In the genomic region with DNA sequence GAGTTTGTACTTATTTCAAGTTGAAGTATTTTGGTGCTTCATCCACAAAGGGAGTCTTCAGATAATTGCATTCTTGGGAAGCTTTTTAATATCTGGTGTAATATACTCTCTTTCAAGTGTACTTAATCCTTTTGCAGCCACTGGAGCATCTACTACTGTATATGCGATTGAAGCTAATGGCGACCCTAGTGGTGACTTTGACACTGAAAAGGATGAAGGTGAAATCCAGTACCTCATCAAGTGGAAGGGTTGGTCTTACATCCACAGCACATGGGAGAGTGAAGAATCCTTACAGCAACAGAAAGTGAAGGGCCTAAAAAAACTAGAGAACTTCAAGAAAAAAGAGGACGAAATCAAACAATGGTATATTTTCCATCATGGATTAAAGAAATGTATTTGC, we compare ENCODE assay signal across 17 cellular contexts. TPM values are rescaled to one million over a fixed set of nuclear protein-coding genes. Genes with fewer than 3 reads are reported as not detected.
DNase-seq lines count a peak whose midpoint lies in the region; ATAC-seq and TF ChIP-seq lines count a peak whose summit lies in the region.
"Had no signal": no experiment of that assay in that cellular context is flagged by ENCODE, and none has a peak within 500 bp of the region (broad histone marks: within the 10 kb centered on the region; RNA-seq: fewer than 3 reads in every experiment).

No MANE protein-coding gene starts in this region.

- POLR2A ChIA-PET in OCI-LY7 (lab: Charles Lee): interaction anchor here (1.0 to 1.5 kb wide), 4 partner anchors 9 to 152 kb away, joined by 3 to 4 read pairs (median 4); no protein-coding TSS in a partner anchor

- H3K4me3 ChIP-seq in OCI-LY7 (ENCODE audit: low read depth, low read length, poor library complexity, severe bottlenecking) (no peak overlapping the region), endodermal cell (ENCODE audit: low read length) (no peak overlapping the region)
- H3K4me3 ChIP-seq: thoracic aorta had no signal

- no peak overlapping the region for H3K4me2 ChIP-seq in OCI-LY7 (ENCODE audit: low read length)

- H3K27me3 ChIP-seq in endodermal cell (ENCODE audit: control insufficient read depth, insufficient read depth, low read length, poor library complexity, severe bottlenecking): no peaks in the 10 kb centered on the region

- peak overlapping the region; percentile 72 for H3K27ac Mint-ChIP-seq in activated naive CD8-positive, alpha-beta T cell
- no peak overlapping the region for H3K27ac Mint-ChIP-seq in activated naive CD8-positive, alpha-beta T cell treated with anti-CD3 and anti-CD28 coated beads, Interleukin-2, amount 50 U/mL, for 24 hours
- no peak overlapping the region for H3K27ac Mint-ChIP-seq in endodermal cell
- H3K27ac Mint-ChIP-seq in stimulated activated effector memory CD8-positive, alpha-beta T cell treated with anti-CD3 and anti-CD28 coated beads, Interleukin-12 subunit alpha, Interleukin-12 subunit beta, amount 100 ng/mL, for 72 hours: peak overlapping the region; percentile 14
- H3K27ac Mint-ChIP-seq: activated CD4-positive, alpha-beta T cell treated with anti-CD3 and anti-CD28 coated beads, Interleukin-2, amount 10 ng/mL, durations not matched to agents 7 days and 5 days had no signal

- intact Hi-C loops in OCI-LY7 (cut with micrococcal nuclease; ENCODE audit: unreplicated experiment): loop anchor here (5.0 kb wide), 1 partner anchor 35 kb away; no protein-coding TSS in a partner anchor

- CTCF ChIA-PET in OCI-LY7 (lab: Charles Lee; ENCODE audit: unreplicated experiment): no interaction called here

- H3K4me1 Mint-ChIP-seq in activated naive CD8-positive, alpha-beta T cell (ENCODE audit: low read depth): peaks cover 24% of the 10 kb centered on the region
- peaks cover 8% of the 10 kb centered on the region for H3K4me1 Mint-ChIP-seq in activated naive CD8-positive, alpha-beta T cell treated with anti-CD3 and anti-CD28 coated beads, Interleukin-2, amount 50 U/mL, for 24 hours
- peaks cover 2% of the 10 kb centered on the region for H3K4me1 Mint-ChIP-seq in endodermal cell
- H3K4me1 Mint-ChIP-seq in stimulated activated effector memory CD8-positive, alpha-beta T cell treated with anti-CD3 and anti-CD28 coated beads, Interleukin-12 subunit alpha, Interleukin-12 subunit beta, amount 100 ng/mL, for 72 hours: peaks cover 24% of the 10 kb centered on the region

- H3K27ac ChIP-seq in OCI-LY7 (ENCODE audit: low read depth, low read length, poor library complexity, severe bottlenecking) (no peak overlapping the region), endodermal cell (ENCODE audit: low read depth, low read length) (no peak overlapping the region)
- H3K27ac ChIP-seq: RWPE1, thoracic aorta had no signal

- H3K4me1 ChIP-seq in OCI-LY7 (ENCODE audit: insufficient read depth, low read length, poor library complexity, severe bottlenecking): no peaks in the 10 kb centered on the region
- no peaks in the 10 kb centered on the region for H3K4me1 ChIP-seq in endodermal cell (ENCODE audit: control insufficient read depth, insufficient read depth, low read length)

- H3K27me3 Mint-ChIP-seq in activated naive CD8-positive, alpha-beta T cell: no peaks in the 10 kb centered on the region
- no peaks in the 10 kb centered on the region for H3K27me3 Mint-ChIP-seq in activated naive CD8-positive, alpha-beta T cell treated with anti-CD3 and anti-CD28 coated beads, Interleukin-2, amount 50 U/mL, for 24 hours
- H3K27me3 Mint-ChIP-seq in endodermal cell (ENCODE audit: insufficient read depth): no peaks in the 10 kb centered on the region
- H3K27me3 Mint-ChIP-seq: activated CD4-positive, alpha-beta T cell treated with anti-CD3 and anti-CD28 coated beads, Interleukin-2, amount 10 ng/mL, durations not matched to agents 7 days and 5 days had no signal

- H3K36me3 Mint-ChIP-seq in activated naive CD8-positive, alpha-beta T cell: peaks cover 45% of the 10 kb centered on the region
- peaks cover 87% of the 10 kb centered on the region for H3K36me3 Mint-ChIP-seq in activated naive CD8-positive, alpha-beta T cell treated with anti-CD3 and anti-CD28 coated beads, Interleukin-2, amount 50 U/mL, for 24 hours (ENCODE audit: low read depth)
- peaks cover 87% of the 10 kb centered on the region for H3K36me3 Mint-ChIP-seq in endodermal cell (ENCODE audit: low read depth)
- no peaks in the 10 kb centered on the region for H3K36me3 Mint-ChIP-seq in stimulated activated effector memory CD8-positive, alpha-beta T cell treated with anti-CD3 and anti-CD28 coated beads, Interleukin-12 subunit alpha, Interleukin-12 subunit beta, amount 100 ng/mL, for 72 hours

- TF ChIP-seq CTCF in OCI-LY7 (conservative IDR thresholded peaks at IDR 0.05; ENCODE audit: low read length) (0 out of 2 replicates have a peak, but pooled peaks have one; percentile 17), endodermal cell (conservative IDR thresholded peaks at IDR 0.05) (peak; percentile 51)

- H4K20me1 ChIP-seq in OCI-LY7 (ENCODE audit: insufficient read depth, low read length): no peaks in the 10 kb centered on the region

- no peak overlapping the region for H2AFZ ChIP-seq in OCI-LY7 (ENCODE audit: low read length)

- H3K9me3 ChIP-seq in OCI-LY7 (ENCODE audit: low read length) (peaks cover 23% of the 10 kb centered on the region), endodermal cell (ENCODE audit: control insufficient read depth, low read length) (peaks cover 54% of the 10 kb centered on the region)

- WGBS in endodermal cell (ENCODE audit: insufficient coverage in 1 of 2, insufficient read length in 1 of 2), 2 experiments: 95 to 100% methylated on average over 1 to 3 of the region's 3 CpGs

- no TSS peak for BruUV-seq in OCI-LY7 (replicated peaks; lab: Mats Ljungman, UMichigan)

- H3K9me2 ChIP-seq in OCI-LY7 (ENCODE audit: insufficient read depth, low read length): no peaks in the 10 kb centered on the region

- peaks cover 10% of the 10 kb centered on the region; the same call in 1 of the 2 replicates for H3K79me2 ChIP-seq in OCI-LY7 (ENCODE audit: insufficient read depth, low read depth, low read length)

- DNase-seq in activated naive CD8-positive, alpha-beta T cell treated with anti-CD3 and anti-CD28 coated beads, Interleukin-2, amount 50 U/mL, for 24 hours: no peak
- DNase-seq in OCI-LY7 (ENCODE audit: low spot score): no peak
- DNase-seq in endodermal cell: no peak
- DNase-seq in stimulated activated effector memory CD8-positive, alpha-beta T cell treated with anti-CD3 and anti-CD28 coated beads, Interleukin-12 subunit alpha, Interleukin-12 subunit beta, amount 100 ng/mL, for 72 hours (ENCODE audit: low spot score in 2 of 2): no peak
- no peak for DNase-seq in UCSD-AML1 (lab: John Stamatoyannopoulos, UW; ENCODE audit: unreplicated experiment)
- DNase-seq in OCI-M1 (lab: John Stamatoyannopoulos, UW): no peak
- DNase-seq: activated CD4-positive, alpha-beta T cell treated with anti-CD3 and anti-CD28 coated beads, Interleukin-2, amount 10 ng/mL, durations not matched to agents 7 days and 5 days; COR-L47; dermis blood vessel endothelial cell; midbrain; NCI-H187; NK-92 treated with Interleukin-12 subunit alpha and Interleukin-12 subunit beta, amount 100 ng/mL, for 24 hours; stimulated activated CD4-positive, alpha-beta T cell treated with anti-CD3 and anti-CD28 coated beads, Interleukin-12 subunit alpha, Interleukin-12 subunit beta, amount 100 ng/mL, for 4 hours had no signal

- ATAC-seq in activated naive CD8-positive, alpha-beta T cell treated with anti-CD3 and anti-CD28 coated beads, Interleukin-2, amount 50 U/mL, for 24 hours: no peak
- no peak for ATAC-seq in stimulated activated effector memory CD8-positive, alpha-beta T cell treated with anti-CD3 and anti-CD28 coated beads, Interleukin-12 subunit alpha, Interleukin-12 subunit beta, amount 100 ng/mL, for 72 hours
- ATAC-seq in HG03378 (IDR thresholded peaks at IDR 0.05; ENCODE audit: unreplicated experiment): no peak

- H3K36me3 ChIP-seq in OCI-LY7 (ENCODE audit: insufficient read depth, low read length): peaks cover 97% of the 10 kb centered on the region
- peaks cover 95% of the 10 kb centered on the region for H3K36me3 ChIP-seq in endodermal cell (ENCODE audit: control insufficient read depth, insufficient read depth, low read length)

- peaks cover 6% of the 10 kb centered on the region for H3K9me3 Mint-ChIP-seq in activated naive CD8-positive, alpha-beta T cell (ENCODE audit: low read depth)
- peaks cover 8% of the 10 kb centered on the region for H3K9me3 Mint-ChIP-seq in activated naive CD8-positive, alpha-beta T cell treated with anti-CD3 and anti-CD28 coated beads, Interleukin-2, amount 50 U/mL, for 24 hours
- peaks cover 14% of the 10 kb centered on the region for H3K9me3 Mint-ChIP-seq in endodermal cell
- peaks cover 10% of the 10 kb centered on the region for H3K9me3 Mint-ChIP-seq in stimulated activated effector memory CD8-positive, alpha-beta T cell treated with anti-CD3 and anti-CD28 coated beads, Interleukin-12 subunit alpha, Interleukin-12 subunit beta, amount 100 ng/mL, for 72 hours

- no peak overlapping the region for H3K4me3 Mint-ChIP-seq in activated naive CD8-positive, alpha-beta T cell
- no peak overlapping the region for H3K4me3 Mint-ChIP-seq in activated naive CD8-positive, alpha-beta T cell treated with anti-CD3 and anti-CD28 coated beads, Interleukin-2, amount 50 U/mL, for 24 hours
- H3K4me3 Mint-ChIP-seq in endodermal cell: no peak overlapping the region
- no peak overlapping the region for H3K4me3 Mint-ChIP-seq in stimulated activated effector memory CD8-positive, alpha-beta T cell treated with anti-CD3 and anti-CD28 coated beads, Interleukin-12 subunit alpha, Interleukin-12 subunit beta, amount 100 ng/mL, for 72 hours
- H3K4me3 Mint-ChIP-seq: activated CD4-positive, alpha-beta T cell treated with anti-CD3 and anti-CD28 coated beads, Interleukin-2, amount 10 ng/mL, durations not matched to agents 7 days and 5 days had no signal

- no peak overlapping the region for H3K9ac ChIP-seq in endodermal cell (ENCODE audit: extremely low read depth, low read length, poor library complexity, severe bottlenecking)

RNA-seq across cellular contexts. Expression of gene CHD2, which starts 42.6 kb away (rescaled TPM):
- 133 and 169 TPM in 2 replicates for total RNA-seq in OCI-LY7 (2014; rRNA removed; shearing (Covaris generic))
- total RNA-seq in OCI-LY7 (2022) (213 and 259 TPM in 2 replicates), endodermal cell (100 to 1,000 TPM; 116 to 127 TPM)
- 56.2 TPM for polyA plus RNA-seq in endodermal cell (2013, experiment 1 of 2)
- polyA plus RNA-seq in endodermal cell (2013, experiment 2 of 2): 46.7 TPM

Comparison
In these comparisons a context has a peak if more than half of its experiments do, and no peak if none do; other contexts are left out.
1. H3K27ac Mint-ChIP-seq: peak in activated naive CD8-positive, alpha-beta T cell (single experiment) and stimulated activated effector memory CD8-positive, alpha-beta T cell treated with anti-CD3 and anti-CD28 coated beads, Interleukin-12 subunit alpha, Interleukin-12 subunit beta, amount 100 ng/mL, for 72 hours (single experiment); none in activated naive CD8-positive, alpha-beta T cell treated with anti-CD3 and anti-CD28 coated beads, Interleukin-2, amount 50 U/mL, for 24 hours (single experiment) and endodermal cell (single experiment).